ENCODE assay signal across 9 cellular contexts in the genomic region with DNA sequence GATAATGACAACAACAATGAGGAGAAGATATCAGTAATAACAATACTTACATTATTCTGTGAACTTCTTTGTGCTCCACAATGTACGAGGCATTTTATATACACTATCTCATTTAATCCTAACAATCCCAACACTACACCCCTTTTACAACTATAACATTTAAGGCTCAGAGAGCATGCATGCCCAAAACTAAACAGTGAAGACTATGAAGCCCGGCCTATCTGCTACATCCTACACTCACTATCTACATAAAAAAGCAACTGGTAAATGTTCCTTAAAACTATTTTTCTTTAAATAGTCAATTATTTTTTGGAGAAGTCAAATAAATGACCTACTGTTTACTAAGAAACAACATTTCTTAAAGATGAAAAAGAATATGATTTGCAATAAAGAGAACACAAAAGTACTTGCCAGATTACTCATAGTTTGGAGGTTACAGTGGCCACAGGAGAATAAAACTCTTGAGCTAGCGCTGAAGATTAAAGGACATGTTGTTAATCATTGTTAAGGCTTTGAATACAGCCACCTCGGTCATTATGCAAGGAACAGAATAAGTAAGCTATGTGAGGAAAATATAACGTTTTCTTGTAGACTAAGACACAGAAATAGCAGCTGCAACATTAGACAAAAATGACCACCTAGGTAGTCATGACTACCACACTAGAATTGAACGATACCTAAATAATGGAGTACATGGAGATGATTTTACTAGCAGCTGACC. TPM values are rescaled to one million over a fixed set of nuclear protein-coding genes. Genes with fewer than 3 reads are reported as not detected.
A peak's percentile ranks its signal among the peaks of the same experiment; 100 is the strongest.
DNase-seq lines count a peak whose midpoint lies in the region; ATAC-seq and TF ChIP-seq lines count a peak whose summit lies in the region.
"Had no signal": no experiment of that assay in that cellular context is flagged by ENCODE, and none has a peak within 500 bp of the region (broad histone marks: within the 10 kb centered on the region; RNA-seq: fewer than 3 reads in every experiment).

No MANE protein-coding gene starts in this region.

- ATAC-seq in GM19452 (IDR thresholded peaks at IDR 0.05; ENCODE audit: unreplicated experiment) (peak; percentile 74), HG03280 (IDR thresholded peaks at IDR 0.05; ENCODE audit: unreplicated experiment) (peak; percentile 52)

- TF ChIP-seq EP300 in transverse colon (IDR thresholded peaks at IDR 0.05; ENCODE audit: low read depth) = no peak

- intact Hi-C loops in transverse colon (cut with DNase I; ENCODE audit: low total_unique reads) (no loop called here), A673 (cut with micrococcal nuclease; ENCODE audit: unreplicated experiment) (no loop called here)

- in situ Hi-C loops in transverse colon (cut with MboI; ENCODE audit: low pct_ligation_motif_present in 1 of 4, low pct_unique_long_range_greater_than_20kb in 1 of 4, low sequenced_read_pairs in 3 of 4) = no loop called here

- TF ChIP-seq CTCF in transverse colon (IDR thresholded peaks at IDR 0.05) = no peak
- no peak for TF ChIP-seq CTCF in A673 (conservative IDR thresholded peaks at IDR 0.05; ENCODE audit: low read depth, low read length)

- H3K4me1 ChIP-seq in transverse colon (peaks cover 5 to 75% (median 38%) of the 10 kb centered on the region in 4 donors), A673 (ENCODE audit: insufficient read depth, low read length, poor library complexity, severe bottlenecking) (peaks cover 8% of the 10 kb centered on the region)
- no peaks in the 10 kb centered on the region for H3K4me1 ChIP-seq in effector memory CD4-positive, alpha-beta T cell (ENCODE audit: control insufficient read depth, insufficient read depth, low read length, poor library complexity, severe bottlenecking)

- H3K4me3 ChIP-seq in transverse colon = no peak overlapping the region
- no peak overlapping the region for H3K4me3 ChIP-seq in effector memory CD4-positive, alpha-beta T cell (ENCODE audit: insufficient read depth, low read depth, low read length, poor library complexity, severe bottlenecking)
- no peak overlapping the region for H3K4me3 ChIP-seq in A673 (ENCODE audit: low read depth, low read length, poor library complexity, severe bottlenecking)

- no TSS peak for BruUV-seq in A673 (replicated peaks; lab: Mats Ljungman, UMichigan)

- H3K27ac ChIP-seq in transverse colon = peak overlapping the region; percentile 59 to 70 (median 64)
- no peak overlapping the region for H3K27ac ChIP-seq in effector memory CD4-positive, alpha-beta T cell (ENCODE audit: insufficient read depth, low read length, poor library complexity, severe bottlenecking)
- H3K27ac ChIP-seq in A673 (ENCODE audit: low read depth, low read length, poor library complexity, severe bottlenecking) = no peak overlapping the region

- POLR2A ChIA-PET in A673 (lab: Charles Lee; ENCODE audit: low non-redundant PET) = no interaction called here

- DNase-seq in fibroblast of gingiva (ENCODE audit: low read depth) (peak; percentile 62), transverse colon (no peak), NCI-H2196 treated with DMSO at 0.1 percent for 48 hours (lab: John Stamatoyannopoulos, UW; ENCODE audit: unreplicated experiment) (no peak), D341Med (ENCODE audit: low spot score) (no peak), A673 (ENCODE audit: low spot score) (no peak)
- no peak for DNase-seq in effector memory CD4-positive, alpha-beta T cell
- DNase-seq: NCI-H2171 had no signal

- 35% methylated on average over 6 of the region's 6 CpGs for WGBS in transverse colon (ENCODE audit: low coverage in 1 of 2), 2 donors

- H3K27me3 ChIP-seq in transverse colon = no peaks in the 10 kb centered on the region
- no peaks in the 10 kb centered on the region for H3K27me3 ChIP-seq in effector memory CD4-positive, alpha-beta T cell (replicated peaks; ENCODE audit: control insufficient read depth, insufficient read depth, low read length, poor library complexity, severe bottlenecking)
- no peaks in the 10 kb centered on the region for H3K27me3 ChIP-seq in A673 (replicated peaks; ENCODE audit: insufficient read depth, low read depth, low read length, poor library complexity)

- TF ChIP-seq POLR2A in transverse colon (IDR thresholded peaks at IDR 0.05) = no peak

- H3K9me3 ChIP-seq in transverse colon (no peaks in the 10 kb centered on the region), A673 (ENCODE audit: low read depth, low read length, poor library complexity, severe bottlenecking) (no peaks in the 10 kb centered on the region)
- no peaks in the 10 kb centered on the region for H3K9me3 ChIP-seq in effector memory CD4-positive, alpha-beta T cell (ENCODE audit: control insufficient read depth, low read length)

- H3K36me3 ChIP-seq in transverse colon (no peaks in the 10 kb centered on the region), A673 (ENCODE audit: insufficient read depth, low read length, poor library complexity, severe bottlenecking) (no peaks in the 10 kb centered on the region)
- H3K36me3 ChIP-seq in effector memory CD4-positive, alpha-beta T cell (ENCODE audit: control insufficient read depth, insufficient read depth, low read length) = no peaks in the 10 kb centered on the region

- CTCF ChIA-PET in A673 (lab: Charles Lee) = no interaction called here

RNA-seq across cellular contexts. Expression of gene EPS8, which starts 56.7 kb away (rescaled TPM):
- total RNA-seq in transverse colon = 100 to 1,000 TPM in 3 of 4 donors, 10 to 100 TPM in 1; 55.1 to 180 (median 140) TPM
- total RNA-seq in A673 (2021) = 14.0 and 16.3 TPM in 2 replicates

Comparison
In these comparisons a context has a peak if more than half of its experiments do, and no peak if none do; other contexts are left out.
1. H3K27ac ChIP-seq: peak in transverse colon (4 of 4); none in effector memory CD4-positive, alpha-beta T cell (single experiment) and A673 (single experiment).